ENCODE assay signal across 8 cellular contexts in genomic region chr11:119205574-119206511, GRCh38. TPM values are rescaled to one million over a fixed set of nuclear protein-coding genes. Genes with fewer than 3 reads are reported as not detected.
DNase-seq lines count a peak whose midpoint lies in the region; ATAC-seq, FAIRE-seq and TF ChIP-seq lines count a peak whose summit lies in the region.

TSS of gene CBL (plus strand) at chr11:119206339. CDS start at chr11:119206418, 79 bp downstream.

- H3K4me1 Mint-ChIP-seq in T-helper 1 cell treated with Interleukin-12 subunit alpha and Interleukin-12 subunit beta and Interleukin-4 antibody, amounts not matched to agents 30 μg/mL and 1 μg/mL, for 36 hours (ENCODE audit: low read depth), result peaks cover 24% of the 10 kb centered on the region

- no peaks in the 10 kb centered on the region for H3K4me1 ChIP-seq in prostate gland (replicated peaks)

- no peaks in the 10 kb centered on the region for H3K9me3 ChIP-seq in prostate gland

- intact Hi-C loops in left ventricle myocardium superior (cut with micrococcal nuclease) (loop anchor here (5.0 kb wide), 1 partner anchor 76 kb away; no protein-coding TSS in a partner anchor), prostate gland (cut with DNase I) (loop anchor here (2.0 to 5.0 kb wide), 3 partner anchors 81 to 133 kb away; no protein-coding TSS in a partner anchor)

- FAIRE-seq in GM12892 (lab: Jason Lieb, UNC), result peak; percentile 97

- no peaks in the 10 kb centered on the region for H3K27me3 Mint-ChIP-seq in T-helper 1 cell treated with Interleukin-12 subunit alpha and Interleukin-12 subunit beta and Interleukin-4 antibody, amounts not matched to agents 30 μg/mL and 1 μg/mL, for 36 hours (ENCODE audit: low read depth)

- DNase-seq in GM12892 (ENCODE audit: insufficient read length), result peak; percentile 85
- DNase-seq in NCI-H146 treated with DMSO at 0.1 percent for 48 hours (lab: John Stamatoyannopoulos, UW; ENCODE audit: unreplicated experiment), result peak; percentile 85
- peak; percentile 88 for DNase-seq in amniotic stem cell (lab: John Stamatoyannopoulos, UW)
- DNase-seq in left ventricle myocardium superior, result peak; percentile 96
- peak; percentile 94 for DNase-seq in prostate gland (ENCODE audit: low spot score)
- peak; percentile 97 for DNase-seq in ureter (ENCODE audit: low spot score)

- H3K27ac ChIP-seq in prostate gland, result peak within 1 kb of the TSS; percentile 96 to 98

- no peaks in the 10 kb centered on the region for H3K36me3 ChIP-seq in prostate gland

- H3K27ac Mint-ChIP-seq in T-helper 1 cell treated with Interleukin-12 subunit alpha and Interleukin-12 subunit beta and Interleukin-4 antibody, amounts not matched to agents 30 μg/mL and 1 μg/mL, for 36 hours, result peak within 1 kb of the TSS; percentile 88

- no peaks in the 10 kb centered on the region for H3K27me3 ChIP-seq in prostate gland (replicated peaks; ENCODE audit: insufficient read depth)

- H3K9me3 Mint-ChIP-seq in T-helper 1 cell treated with Interleukin-12 subunit alpha and Interleukin-12 subunit beta and Interleukin-4 antibody, amounts not matched to agents 30 μg/mL and 1 μg/mL, for 36 hours, result no peaks in the 10 kb centered on the region

- peak within 1 kb of the TSS; percentile 90 to 94 for H3K4me3 ChIP-seq in prostate gland

- peak; percentile 78 to 91 (median 90) for TF ChIP-seq CTCF in prostate gland (IDR thresholded peaks at IDR 0.05)

- TF ChIP-seq POLR2A in GM12892 (IDR thresholded peaks at IDR 0.05; ENCODE audit: low read depth, low read length) (peak; percentile 45; the same call in 1 of the 2 replicates), prostate gland (IDR thresholded peaks at IDR 0.05) (peak; percentile 63)

- H3K36me3 Mint-ChIP-seq in T-helper 1 cell treated with Interleukin-12 subunit alpha and Interleukin-12 subunit beta and Interleukin-4 antibody, amounts not matched to agents 30 μg/mL and 1 μg/mL, for 36 hours (ENCODE audit: low read depth), result peaks cover 1% of the 10 kb centered on the region

- ATAC-seq in HG02840 (IDR thresholded peaks at IDR 0.05; ENCODE audit: low FRiP score, unreplicated experiment), result peak; percentile 80
- peak; percentile 97 for ATAC-seq in left ventricle myocardium superior

- under 1% methylated on average over 59 of the region's 89 CpGs for WGBS in prostate gland

- H3K4me3 Mint-ChIP-seq in T-helper 1 cell treated with Interleukin-12 subunit alpha and Interleukin-12 subunit beta and Interleukin-4 antibody, amounts not matched to agents 30 μg/mL and 1 μg/mL, for 36 hours, result peak within 1 kb of the TSS; percentile 93

RNA-seq across cellular contexts. Expression of gene CBL, which starts in this region (rescaled TPM):
- 13.1 TPM for polyA plus RNA-seq in GM12892 (2012; ENCODE audit: missing spikeins)
- total RNA-seq in left ventricle myocardium superior (7.1 TPM), prostate gland (10 to 100 TPM in 1 of 2 donors, 1 to 10 TPM in 1; 9.8 to 38.8 TPM), ureter (17.9 TPM)

Comparison
In these comparisons a context has a peak if more than half of its experiments do, and no peak if none do; other contexts are left out.
1. Peak in every context shown above with its lines: DNase-seq, ATAC-seq, H3K4me3 ChIP-seq and H3K27ac ChIP-seq.